In genomic region chr6:166610104-166610503, GRCh38 we compare ENCODE assay signal across 2 cellular contexts.
TF ChIP-seq lines count a peak whose summit lies in the region.

No MANE protein-coding gene starts in this region.

TF ChIP-seq in H1, 55 proteins besides CTCF, POLR2A, EP300 and RAD21:
- TF ChIP-seq GABPA (IDR thresholded peaks at IDR 0.05; ENCODE audit: borderline replicate concordance, insufficient read depth, low read length) = no peak
- no peak for TF ChIP-seq POU5F1 (IDR thresholded peaks at IDR 0.05; ENCODE audit: low read depth, low read length)
- TF ChIP-seq ASH2L (IDR thresholded peaks at IDR 0.05; ENCODE audit: low read length) = no peak
- TF ChIP-seq GTF2F1 (IDR thresholded peaks at IDR 0.05; ENCODE audit: borderline replicate concordance, low read depth, low read length) = no peak
- TF ChIP-seq SAP30 (IDR thresholded peaks at IDR 0.05; ENCODE audit: insufficient read depth, insufficient replicate concordance, low read length) = no peak
- TF ChIP-seq EZH2 (IDR thresholded peaks at IDR 0.05; ENCODE audit: low read depth, low read length, severe bottlenecking) = no peak
- no peak for TF ChIP-seq HDAC6 (IDR thresholded peaks at IDR 0.05; ENCODE audit: low read depth, low read length)
- no peak for TF ChIP-seq BRCA1 (IDR thresholded peaks at IDR 0.05; ENCODE audit: low read depth, low read length)
- no peak for TF ChIP-seq RFX5 (IDR thresholded peaks at IDR 0.05; ENCODE audit: borderline replicate concordance, low read depth, low read length)
- no peak for TF ChIP-seq SP2 (IDR thresholded peaks at IDR 0.05; ENCODE audit: low read length)
- TF ChIP-seq CBX8 (IDR thresholded peaks at IDR 0.05; ENCODE audit: borderline replicate concordance, low read depth, low read length) = no peak
- TF ChIP-seq SIN3A (conservative IDR thresholded peaks at IDR 0.05 in 1 of 2, IDR thresholded peaks at IDR 0.05 in 1 of 2; ENCODE audit: low read depth in 1 of 2, low read length in 2 of 2) = no peak
- no peak for TF ChIP-seq KDM5A (IDR thresholded peaks at IDR 0.05; ENCODE audit: low read length)
- TF ChIP-seq CHD1 (IDR thresholded peaks at IDR 0.05; ENCODE audit: low read depth, low read length) = no peak
- TF ChIP-seq E2F6 (IDR thresholded peaks at IDR 0.05) = no peak
- no peak for TF ChIP-seq KDM1A (IDR thresholded peaks at IDR 0.05; ENCODE audit: borderline replicate concordance, low read length)
- TF ChIP-seq EGR1 (IDR thresholded peaks at IDR 0.05; ENCODE audit: borderline replicate concordance, low read depth, low read length) = no peak
- no peak for TF ChIP-seq ATF3 (IDR thresholded peaks at IDR 0.05; ENCODE audit: insufficient read depth, low read depth, low read length)
- no peak for TF ChIP-seq PHF8 (conservative IDR thresholded peaks at IDR 0.05; ENCODE audit: low read depth, low read length)

TF ChIP-seq in neural cell, 6 proteins besides CTCF, POLR2A, EP300 and RAD21:
- no peak for TF ChIP-seq TAF1 (IDR thresholded peaks at IDR 0.05; ENCODE audit: low read depth)
- TF ChIP-seq EZH2 (IDR thresholded peaks at IDR 0.05; ENCODE audit: borderline replicate concordance, insufficient read depth, low read length, poor library complexity, severe bottlenecking) = no peak
- peak; percentile 60 for TF ChIP-seq REST (IDR thresholded peaks at IDR 0.05; ENCODE audit: borderline replicate concordance)
- peak; percentile 46 for TF ChIP-seq POLR2AphosphoS5 (IDR thresholded peaks at IDR 0.05)
- TF ChIP-seq MXI1 (conservative IDR thresholded peaks at IDR 0.05; ENCODE audit: poor library complexity, severe bottlenecking) = no peak
